19 cellular contexts compared by ENCODE assay signal in genomic region chr19:1633269-1633606, GRCh38. TPM values are rescaled to one million over a fixed set of nuclear protein-coding genes. Genes with fewer than 3 reads are reported as not detected.
DNase-seq lines count a peak whose midpoint lies in the region; ATAC-seq, FAIRE-seq and TF ChIP-seq lines count a peak whose summit lies in the region.
"Had no signal": no experiment of that assay in that cellular context is flagged by ENCODE, and none has a peak within 500 bp of the region (broad histone marks: within the 10 kb centered on the region; RNA-seq: fewer than 3 reads in every experiment).

No MANE protein-coding gene starts in this region.

- H3K36me3 ChIP-seq in Peyer's patch (peaks cover 0 to 46% (median 0%) of the 10 kb centered on the region in 3 donors), duodenal mucosa (ENCODE audit: control insufficient read depth in 1 of 2, insufficient read depth in 2 of 2, low read length in 2 of 2) (peaks cover 13 to 35% of the 10 kb centered on the region in 2 donors), mucosa of rectum (ENCODE audit: control insufficient read depth in 2 of 2, insufficient read depth in 2 of 2, low read length in 2 of 2) (peaks cover 8 to 18% of the 10 kb centered on the region in 2 donors), Karpas-422 (ENCODE audit: insufficient read depth, low read length) (peaks cover 7% of the 10 kb centered on the region; the same call in 1 of the 2 replicates)

- no peak overlapping the region for H2AFZ ChIP-seq in Karpas-422 (ENCODE audit: low read length)
- H2AFZ ChIP-seq: GM23248 had no signal

- H3K9ac ChIP-seq in duodenal mucosa (ENCODE audit: low read depth in 1 of 2, low read length in 2 of 2) (peak overlapping the region in 1 of 2 donors; percentile 63), mucosa of rectum (ENCODE audit: low read depth in 1 of 2, low read length in 2 of 2) (peak overlapping the region in 1 of 2 donors; percentile 57), Karpas-422 (ENCODE audit: low read length) (no peak overlapping the region)
- H3K9ac ChIP-seq: GM23248 had no signal

- H3K4me2 ChIP-seq in A549 (peak overlapping the region; percentile 40; the same call in 2 of the 3 replicates), Karpas-422 (ENCODE audit: low read depth, low read length, poor library complexity, severe bottlenecking) (no peak overlapping the region)
- H3K4me2 ChIP-seq: BLaER1 treated with 17β-estradiol and CSF1 and Interleukin-3, amounts not matched to agents 10 nM and 100 nM had no signal

- no peak for TF ChIP-seq RAD21 in A549 (conservative IDR thresholded peaks at IDR 0.05 in 1 of 2, IDR thresholded peaks at IDR 0.05 in 1 of 2)

- peaks cover 39% of the 10 kb centered on the region for H3K79me2 ChIP-seq in Karpas-422 (ENCODE audit: low read length)

- POLR2A ChIA-PET in A549 (lab: Yijun Ruan, JAX), result no interaction called here

- peak overlapping the region in 1 of 2 experiments; percentile 41; a peak in 2 of 6 replicates for H3K27ac ChIP-seq in A549
- peak overlapping the region in 3 of 4 donors; percentile 72 to 95 (median 87) for H3K27ac ChIP-seq in Peyer's patch
- H3K27ac ChIP-seq in duodenal mucosa (ENCODE audit: low read depth, low read length), result peak overlapping the region; percentile 70
- peak overlapping the region; percentile 87 to 91 for H3K27ac ChIP-seq in mucosa of rectum (ENCODE audit: low read depth in 2 of 2, low read length in 2 of 2)
- no peak overlapping the region for H3K27ac ChIP-seq in Karpas-422 (ENCODE audit: low read length)
- H3K27ac ChIP-seq: BLaER1 treated with 17β-estradiol and CSF1 and Interleukin-3, amounts not matched to agents 10 nM and 100 nM; GM23248 had no signal

- FAIRE-seq in A549 (lab: Jason Lieb, UNC), result no peak
- no peak for FAIRE-seq in H54 (lab: Jason Lieb, UNC)
- FAIRE-seq: GM12878, GM18507 had no signal

- no peaks in the 10 kb centered on the region for H3K9me2 ChIP-seq in Karpas-422 (replicated peaks; ENCODE audit: insufficient read depth, low read length)

- peaks cover 14% of the 10 kb centered on the region for H3K4me1 ChIP-seq in A549
- peaks cover 0 to 17% (median 3%) of the 10 kb centered on the region in 4 donors for H3K4me1 ChIP-seq in Peyer's patch
- peaks cover 6 to 20% of the 10 kb centered on the region in 2 donors for H3K4me1 ChIP-seq in duodenal mucosa (ENCODE audit: control insufficient read depth in 1 of 2, insufficient read depth in 2 of 2, low read length in 2 of 2)
- peaks cover 6 to 16% of the 10 kb centered on the region in 2 donors for H3K4me1 ChIP-seq in mucosa of rectum (ENCODE audit: control insufficient read depth in 2 of 2, insufficient read depth in 2 of 2, low read length in 2 of 2)
- H3K4me1 ChIP-seq in Karpas-422 (ENCODE audit: low read length), result no peaks in the 10 kb centered on the region

- ATAC-seq in A549 (peak in 1 of 2 experiments; percentile 34; a peak in 2 of 6 replicates), HG02610 (IDR thresholded peaks at IDR 0.05; ENCODE audit: unreplicated experiment) (no peak)
- ATAC-seq: GM12878 had no signal

- no peak for TF ChIP-seq CTCF in A549 (IDR thresholded peaks at IDR 0.05)
- TF ChIP-seq CTCF in Peyer's patch (IDR thresholded peaks at IDR 0.05), result no peak

- H3K4me3 ChIP-seq in A549 (no peak overlapping the region), Peyer's patch (peak overlapping the region in 1 of 4 donors; percentile 4), duodenal mucosa (ENCODE audit: low read depth in 1 of 2, low read length in 2 of 2) (peak overlapping the region in 1 of 2 donors; percentile 8), mucosa of rectum (ENCODE audit: low read length in 2 of 2) (no peak overlapping the region), Karpas-422 (ENCODE audit: low read length) (no peak overlapping the region)
- H3K4me3 ChIP-seq: BLaER1 treated with 17β-estradiol and CSF1 and Interleukin-3, amounts not matched to agents 10 nM and 100 nM; GM12878; GM23248 had no signal

- H3K27me3 ChIP-seq in Peyer's patch (no peaks in the 10 kb centered on the region), duodenal mucosa (ENCODE audit: control insufficient read depth in 1 of 2, insufficient read depth in 2 of 2, low read length in 2 of 2) (no peaks in the 10 kb centered on the region), mucosa of rectum (ENCODE audit: control insufficient read depth in 2 of 2, insufficient read depth in 2 of 2, low read length in 2 of 2) (no peaks in the 10 kb centered on the region), Karpas-422 (ENCODE audit: low read length) (no peaks in the 10 kb centered on the region)
- H3K27me3 ChIP-seq: BLaER1 treated with 17β-estradiol and CSF1 and Interleukin-3, amounts not matched to agents 10 nM and 100 nM had no signal

- DNase-seq in A549 (ENCODE audit: low read depth in 1 of 2, low spot score in 1 of 2) (no peak), Peyer's patch (peak in 1 of 3 donors; percentile 63), NCI-H226 (no peak), H54 (ENCODE audit: insufficient read length, low spot score) (no peak), Karpas-422 (no peak)
- DNase-seq: 8988T; ACHN; Calu3; CD4-positive, CD25-positive, alpha-beta regulatory T cell; DMS 273 treated with DMSO at 0.1 percent for 48 hours; GM23248; H9; IMR-90 had no signal

- 77% methylated on average over 6 of the region's 7 CpGs for WGBS in A549 (ENCODE audit: missing lambda C conversion rate)

- peaks cover 49% of the 10 kb centered on the region; the same call in 1 of the 2 replicates for H4K20me1 ChIP-seq in Karpas-422 (ENCODE audit: insufficient read depth, low read depth, low read length)

- TF ChIP-seq POLR2A in A549 (IDR thresholded peaks at IDR 0.05; ENCODE audit: low read length), result no peak
- TF ChIP-seq POLR2A in Peyer's patch (IDR thresholded peaks at IDR 0.05), result no peak
- TF ChIP-seq POLR2A in H54 (IDR thresholded peaks at IDR 0.05; ENCODE audit: low read depth, low read length), result no peak

- H3K9me3 ChIP-seq in A549, result peaks cover 4% of the 10 kb centered on the region; the same call in 1 of the 3 replicates
- no peaks in the 10 kb centered on the region for H3K9me3 ChIP-seq in Peyer's patch
- peaks cover 0 to 2% of the 10 kb centered on the region in 2 donors for H3K9me3 ChIP-seq in duodenal mucosa (ENCODE audit: control insufficient read depth in 1 of 2, low read length in 2 of 2)
- H3K9me3 ChIP-seq in mucosa of rectum (ENCODE audit: control insufficient read depth in 2 of 2, low read length in 2 of 2), result no peaks in the 10 kb centered on the region
- H3K9me3 ChIP-seq in Karpas-422 (ENCODE audit: low read length), result no peaks in the 10 kb centered on the region

- TF ChIP-seq EP300 in A549 (IDR thresholded peaks at IDR 0.05), result no peak

- CTCF ChIA-PET in A549 (lab: Yijun Ruan, JAX), result no interaction called here

TF ChIP-seq in A549, 52 proteins besides CTCF, POLR2A, EP300 and RAD21 (continues in another document):
- TF ChIP-seq ZNF302 (CRISPR knock-in tag; IDR thresholded peaks at IDR 0.05), result no peak
- TF ChIP-seq, protein P1, sequence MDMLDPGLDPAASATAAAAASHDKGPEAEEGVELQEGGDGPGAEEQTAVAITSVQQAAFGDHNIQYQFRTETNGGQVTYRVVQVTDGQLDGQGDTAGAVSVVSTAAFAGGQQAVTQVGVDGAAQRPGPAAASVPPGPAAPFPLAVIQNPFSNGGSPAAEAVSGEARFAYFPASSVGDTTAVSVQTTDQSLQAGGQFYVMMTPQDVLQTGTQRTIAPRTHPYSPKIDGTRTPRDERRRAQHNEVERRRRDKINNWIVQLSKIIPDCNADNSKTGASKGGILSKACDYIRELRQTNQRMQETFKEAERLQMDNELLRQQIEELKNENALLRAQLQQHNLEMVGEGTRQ (IDR thresholded peaks at IDR 0.05), result no peak
- TF ChIP-seq EHF (CRISPR knock-in tag; IDR thresholded peaks at IDR 0.05), result no peak
- no peak for TF ChIP-seq GATA3 (IDR thresholded peaks at IDR 0.05; ENCODE audit: borderline replicate concordance)
- no peak for TF ChIP-seq FOSL2 (IDR thresholded peaks at IDR 0.05)
- no peak for TF ChIP-seq FOSL2 (CRISPR knock-in tag; IDR thresholded peaks at IDR 0.05)
- TF ChIP-seq TFCP2L1 (CRISPR knock-in tag; IDR thresholded peaks at IDR 0.05), result no peak
- no peak for TF ChIP-seq SREBF2 (IDR thresholded peaks at IDR 0.05)
- TF ChIP-seq HOXB13 (CRISPR knock-in tag; IDR thresholded peaks at IDR 0.05; ENCODE audit: low read depth), result no peak
- no peak for TF ChIP-seq NPAS2 (CRISPR knock-in tag; IDR thresholded peaks at IDR 0.05; ENCODE audit: borderline replicate concordance)
- TF ChIP-seq PHF8 (IDR thresholded peaks at IDR 0.05; ENCODE audit: borderline replicate concordance, low read depth), result no peak
- TF ChIP-seq ZSCAN20 (CRISPR knock-in tag; IDR thresholded peaks at IDR 0.05), result no peak
- no peak for TF ChIP-seq HEYL (CRISPR knock-in tag; IDR thresholded peaks at IDR 0.05)
- no peak for TF ChIP-seq NR3C1 (IDR thresholded peaks at IDR 0.05)
- no peak for TF ChIP-seq MAFK (IDR thresholded peaks at IDR 0.05; ENCODE audit: partially characterized antibody)

RNA-seq across cellular contexts. Expression of gene TCF3, which starts 19.2 kb away (rescaled TPM):
- polyA plus RNA-seq in A549 (2011; rRNA removed), result 21.3 and 25.6 TPM in 2 replicates
- 69.3 and 115 TPM in 2 replicates for polyA plus RNA-seq in A549 (2012; cell fraction: cytosol; rRNA removed)
- 120 and 225 TPM in 2 replicates for polyA plus RNA-seq in A549 (2012; cell fraction: nucleus; rRNA removed)
- 49.5 to 55.9 TPM (median 52.6 TPM) in 3 replicates for polyA plus RNA-seq in A549 (2017; fragmentation: RNase III; extraction: RNeasy Plus Mini Kit Qiagen cat#74134 plus additional on column Dnase treatment)
- 10.7 and 18.9 TPM in 2 replicates for polyA minus RNA-seq in A549 (2011; rRNA and poly(A)+ RNA removed)
- 100 to 1,000 TPM in 1 of 4 donors, 10 to 100 TPM in 3; 49.2 to 112 (median 80.3) TPM for total RNA-seq in Peyer's patch
- 91.5 and 284 TPM in 2 replicates for total RNA-seq in Karpas-422 (2014; rRNA removed; shearing (Covaris generic); ENCODE audit: low replicate concordance)

RNA-seq across cellular contexts. Expression of gene UQCR11, which starts 28.0 kb away (rescaled TPM):
- 111 and 136 TPM in 2 replicates for polyA plus RNA-seq in A549 (2011; rRNA removed)
- 193 and 197 TPM in 2 replicates for polyA plus RNA-seq in A549 (2012; cell fraction: cytosol; rRNA removed)
- 82.8 and 84.5 TPM in 2 replicates for polyA plus RNA-seq in A549 (2012; cell fraction: nucleus; rRNA removed)
- 152 to 167 TPM (median 159 TPM) in 3 replicates for polyA plus RNA-seq in A549 (2017; fragmentation: RNase III; extraction: RNeasy Plus Mini Kit Qiagen cat#74134 plus additional on column Dnase treatment)
- polyA minus RNA-seq in A549 (2011; rRNA and poly(A)+ RNA removed), result 19.2 and 23.4 TPM in 2 replicates
- total RNA-seq in Peyer's patch, result 100 to 1,000 TPM in 1 of 4 donors, 10 to 100 TPM in 3; 59.8 to 122 (median 94.3) TPM
- total RNA-seq in Karpas-422 (2014; rRNA removed; shearing (Covaris generic); ENCODE audit: low replicate concordance), result 106 and 170 TPM in 2 replicates

RNA-seq across cellular contexts. Expression of gene MBD3, which starts 40.6 kb away (rescaled TPM):
- polyA plus RNA-seq in A549 (2011; rRNA removed) (22.7 and 23.3 TPM in 2 replicates), A549 (2017; fragmentation: RNase III; extraction: RNeasy Plus Mini Kit Qiagen cat#74134 plus additional on column Dnase treatment) (35.1 to 41.4 TPM (median 39.2 TPM) in 3 replicates)
- 50.2 and 74.9 TPM in 2 replicates for polyA plus RNA-seq in A549 (2012; cell fraction: cytosol; rRNA removed)
- polyA plus RNA-seq in A549 (2012; cell fraction: nucleus; rRNA removed), result 112 and 145 TPM in 2 replicates
- 24.3 and 28.8 TPM in 2 replicates for polyA minus RNA-seq in A549 (2011; rRNA and poly(A)+ RNA removed)
- total RNA-seq in Peyer's patch, result 100 to 1,000 TPM in 1 of 4 donors, 10 to 100 TPM in 3; 58.7 to 110 (median 81.6) TPM
- 42.2 and 124 TPM in 2 replicates for total RNA-seq in Karpas-422 (2014; rRNA removed; shearing (Covaris generic); ENCODE audit: low replicate concordance)
